ENCODE assay signal across 1 cellular context in the genomic region with DNA sequence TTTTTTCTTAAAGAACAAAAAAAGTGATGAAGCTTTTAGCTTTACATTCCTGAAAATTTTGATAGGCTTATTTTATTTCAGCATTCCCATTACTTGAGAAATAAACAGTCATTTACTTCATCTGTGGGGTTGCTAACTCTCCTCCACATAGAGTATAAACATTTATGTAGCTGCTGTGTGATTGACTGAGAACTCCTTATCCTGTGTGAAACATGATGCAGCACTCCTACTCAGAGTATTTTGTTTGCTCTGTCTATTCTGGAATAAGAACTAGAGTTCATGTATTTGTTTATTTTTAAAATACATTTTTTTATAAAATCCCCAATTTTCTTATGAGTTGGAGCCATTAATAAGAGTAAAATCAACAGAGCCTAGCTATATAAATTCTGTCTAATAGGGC.
TF ChIP-seq lines count a peak whose summit lies in the region.

No MANE protein-coding gene starts in this region.

TF ChIP-seq in GM23338, 12 proteins besides CTCF, POLR2A, EP300 and RAD21 (continued from another document):
- TF ChIP-seq, protein P1, sequence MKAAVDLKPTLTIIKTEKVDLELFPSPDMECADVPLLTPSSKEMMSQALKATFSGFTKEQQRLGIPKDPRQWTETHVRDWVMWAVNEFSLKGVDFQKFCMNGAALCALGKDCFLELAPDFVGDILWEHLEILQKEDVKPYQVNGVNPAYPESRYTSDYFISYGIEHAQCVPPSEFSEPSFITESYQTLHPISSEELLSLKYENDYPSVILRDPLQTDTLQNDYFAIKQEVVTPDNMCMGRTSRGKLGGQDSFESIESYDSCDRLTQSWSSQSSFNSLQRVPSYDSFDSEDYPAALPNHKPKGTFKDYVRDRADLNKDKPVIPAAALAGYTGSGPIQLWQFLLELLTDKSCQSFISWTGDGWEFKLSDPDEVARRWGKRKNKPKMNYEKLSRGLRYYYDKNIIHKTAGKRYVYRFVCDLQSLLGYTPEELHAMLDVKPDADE (IDR thresholded peaks at IDR 0.05): no peak
- TF ChIP-seq EZH2phosphoT487 (IDR thresholded peaks at IDR 0.05; ENCODE audit: unreplicated experiment): no peak
- TF ChIP-seq, protein P2, sequence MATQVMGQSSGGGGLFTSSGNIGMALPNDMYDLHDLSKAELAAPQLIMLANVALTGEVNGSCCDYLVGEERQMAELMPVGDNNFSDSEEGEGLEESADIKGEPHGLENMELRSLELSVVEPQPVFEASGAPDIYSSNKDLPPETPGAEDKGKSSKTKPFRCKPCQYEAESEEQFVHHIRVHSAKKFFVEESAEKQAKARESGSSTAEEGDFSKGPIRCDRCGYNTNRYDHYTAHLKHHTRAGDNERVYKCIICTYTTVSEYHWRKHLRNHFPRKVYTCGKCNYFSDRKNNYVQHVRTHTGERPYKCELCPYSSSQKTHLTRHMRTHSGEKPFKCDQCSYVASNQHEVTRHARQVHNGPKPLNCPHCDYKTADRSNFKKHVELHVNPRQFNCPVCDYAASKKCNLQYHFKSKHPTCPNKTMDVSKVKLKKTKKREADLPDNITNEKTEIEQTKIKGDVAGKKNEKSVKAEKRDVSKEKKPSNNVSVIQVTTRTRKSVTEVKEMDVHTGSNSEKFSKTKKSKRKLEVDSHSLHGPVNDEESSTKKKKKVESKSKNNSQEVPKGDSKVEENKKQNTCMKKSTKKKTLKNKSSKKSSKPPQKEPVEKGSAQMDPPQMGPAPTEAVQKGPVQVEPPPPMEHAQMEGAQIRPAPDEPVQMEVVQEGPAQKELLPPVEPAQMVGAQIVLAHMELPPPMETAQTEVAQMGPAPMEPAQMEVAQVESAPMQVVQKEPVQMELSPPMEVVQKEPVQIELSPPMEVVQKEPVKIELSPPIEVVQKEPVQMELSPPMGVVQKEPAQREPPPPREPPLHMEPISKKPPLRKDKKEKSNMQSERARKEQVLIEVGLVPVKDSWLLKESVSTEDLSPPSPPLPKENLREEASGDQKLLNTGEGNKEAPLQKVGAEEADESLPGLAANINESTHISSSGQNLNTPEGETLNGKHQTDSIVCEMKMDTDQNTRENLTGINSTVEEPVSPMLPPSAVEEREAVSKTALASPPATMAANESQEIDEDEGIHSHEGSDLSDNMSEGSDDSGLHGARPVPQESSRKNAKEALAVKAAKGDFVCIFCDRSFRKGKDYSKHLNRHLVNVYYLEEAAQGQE (IDR thresholded peaks at IDR 0.05; ENCODE audit: unreplicated experiment): no peak
- no peak for TF ChIP-seq NANOG (IDR thresholded peaks at IDR 0.05; ENCODE audit: borderline replicate concordance)
TF ChIP-seq in GM23338: peak in this region for 0.
